ENCODE assay signal across 26 cellular contexts in the genomic region with DNA sequence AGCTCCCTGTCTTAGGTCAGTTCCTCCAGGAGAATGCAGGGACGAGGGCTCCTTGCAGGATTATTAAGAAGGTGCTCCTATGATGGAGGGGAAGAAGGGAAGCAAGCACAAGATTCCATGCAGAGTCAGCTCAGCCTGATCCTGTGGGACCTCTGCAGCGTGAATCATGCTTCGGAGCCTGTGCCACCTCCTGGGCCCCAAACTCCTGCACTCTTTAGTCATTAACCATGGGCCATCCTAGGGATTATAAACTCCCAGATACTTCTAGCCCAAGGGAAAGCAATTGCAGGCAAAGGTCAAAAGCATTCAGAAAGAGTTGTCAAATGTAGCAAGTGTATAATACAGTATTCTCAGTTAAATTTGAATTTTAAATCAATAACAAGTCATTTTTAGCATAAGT.
A peak's percentile ranks its signal among the peaks of the same experiment; 100 is the strongest.
DNase-seq lines count a peak whose midpoint lies in the region; ATAC-seq and TF ChIP-seq lines count a peak whose summit lies in the region.
"Had no signal": no experiment of that assay in that cellular context is flagged by ENCODE, and none has a peak within 500 bp of the region (broad histone marks: within the 10 kb centered on the region; RNA-seq: fewer than 3 reads in every experiment).

No MANE protein-coding gene starts in this region.

- H3K9me3 Mint-ChIP-seq in nephron, result peaks cover 5% of the 10 kb centered on the region
- H3K9me3 Mint-ChIP-seq: CD4-positive, CD25-positive, alpha-beta regulatory T cell; CD8-positive, alpha-beta memory T cell had no signal

- H3K9me3 ChIP-seq in hepatocyte (ENCODE audit: low read depth), result no peaks in the 10 kb centered on the region
- no peaks in the 10 kb centered on the region for H3K9me3 ChIP-seq in vagina
- no peaks in the 10 kb centered on the region for H3K9me3 ChIP-seq in right cardiac atrium (ENCODE audit: control insufficient read depth, low read length)
- H3K9me3 ChIP-seq: BE2C, BLaER1 had no signal

- H3K27me3 ChIP-seq in hepatocyte, result no peaks in the 10 kb centered on the region
- H3K27me3 ChIP-seq in vagina, result no peaks in the 10 kb centered on the region
- peaks cover 0 to 2% (median 0%) of the 10 kb centered on the region in 45 donors for H3K27me3 ChIP-seq in dorsolateral prefrontal cortex
- H3K27me3 ChIP-seq in right cardiac atrium (ENCODE audit: control insufficient read depth, insufficient read depth), result no peaks in the 10 kb centered on the region
- H3K27me3 ChIP-seq: BE2C, BLaER1 had no signal

- no peak for TF ChIP-seq CTCF in hepatocyte (IDR thresholded peaks at IDR 0.05; ENCODE audit: poor library complexity)
- TF ChIP-seq CTCF in nephron (IDR thresholded peaks at IDR 0.05; ENCODE audit: unreplicated experiment in 3 of 3), result no peak
- no peak for TF ChIP-seq CTCF in vagina (IDR thresholded peaks at IDR 0.05)
- no peak for TF ChIP-seq CTCF in dorsolateral prefrontal cortex (IDR thresholded peaks at IDR 0.05 in 54 of 56, conservative IDR thresholded peaks at IDR 0.05 in 2 of 56; ENCODE audit: low read depth in 1 of 56, partially characterized antibody in 56 of 56)

- intact Hi-C loops in left colon (cut with DNase I, micrococcal nuclease), result no loop called here
- intact Hi-C loops in vagina (cut with DNase I), result no loop called here
- intact Hi-C loops in dorsolateral prefrontal cortex (cut with DNase I), result no loop called here
- intact Hi-C loops in right cardiac atrium (cut with DNase I), result no loop called here

- no peaks in the 10 kb centered on the region for H3K9me2 ChIP-seq in hepatocyte (replicated peaks; ENCODE audit: insufficient read depth)

- H3K36me3 Mint-ChIP-seq in nephron (ENCODE audit: low read depth), result no peaks in the 10 kb centered on the region
- H3K36me3 Mint-ChIP-seq: CD14-positive monocyte; CD4-positive, alpha-beta memory T cell; CD4-positive, CD25-positive, alpha-beta regulatory T cell; CD8-positive, alpha-beta memory T cell had no signal

- 77% methylated on average over 3 of the region's 3 CpGs for WGBS in hepatocyte (ENCODE audit: low lambda C conversion rate, missing lambda C conversion rate)
- WGBS in right cardiac atrium, result 87% methylated on average over 3 of the region's 3 CpGs

- H3K27ac Mint-ChIP-seq in nephron, result peak overlapping the region in 2 of 3 experiments; percentile 53 to 54
- H3K27ac Mint-ChIP-seq: CD14-positive monocyte; CD4-positive, CD25-positive, alpha-beta regulatory T cell had no signal

- H3K4me3 Mint-ChIP-seq in nephron, result no peak overlapping the region
- H3K4me3 Mint-ChIP-seq: CD14-positive monocyte; CD4-positive, alpha-beta memory T cell; CD4-positive, CD25-positive, alpha-beta regulatory T cell; CD8-positive, alpha-beta memory T cell had no signal

- peak; percentile 59 for ATAC-seq in left colon
- ATAC-seq in HG03378 (IDR thresholded peaks at IDR 0.05; ENCODE audit: unreplicated experiment), result no peak
- no peak for ATAC-seq in right cardiac atrium
- ATAC-seq: GM12878 had no signal

- H4K20me1 ChIP-seq in hepatocyte (ENCODE audit: insufficient read depth, poor library complexity, severe bottlenecking), result no peaks in the 10 kb centered on the region
- H4K20me1 ChIP-seq: BLaER1 had no signal

- no peak overlapping the region for H2AFZ ChIP-seq in hepatocyte

- H3K4me1 Mint-ChIP-seq in nephron, result peaks cover 27% of the 10 kb centered on the region
- H3K4me1 Mint-ChIP-seq: CD14-positive monocyte; CD4-positive, alpha-beta memory T cell; CD4-positive, CD25-positive, alpha-beta regulatory T cell; CD8-positive, alpha-beta memory T cell had no signal

- H3K4me1 ChIP-seq in hepatocyte (ENCODE audit: insufficient read depth) (peaks cover 3% of the 10 kb centered on the region), vagina (peaks cover under 1% of the 10 kb centered on the region), right cardiac atrium (ENCODE audit: control insufficient read depth, insufficient read depth, low read length) (no peaks in the 10 kb centered on the region)
- H3K4me1 ChIP-seq: BE2C, BLaER1 had no signal

- H3K4me3 ChIP-seq in hepatocyte (no peak overlapping the region), vagina (no peak overlapping the region), dorsolateral prefrontal cortex (no peak overlapping the region), right cardiac atrium (ENCODE audit: low read length) (no peak overlapping the region)
- H3K4me3 ChIP-seq: BLaER1, GM12878 had no signal

- no peaks in the 10 kb centered on the region for H3K36me3 ChIP-seq in hepatocyte (replicated peaks; ENCODE audit: insufficient read depth, low read depth)
- no peaks in the 10 kb centered on the region for H3K36me3 ChIP-seq in vagina
- H3K36me3 ChIP-seq: BE2C, BLaER1 had no signal

- no peak overlapping the region for H3K4me2 ChIP-seq in hepatocyte
- H3K4me2 ChIP-seq: BLaER1 had no signal

- no peaks in the 10 kb centered on the region for H3K79me2 ChIP-seq in hepatocyte

- no peak for TF ChIP-seq POLR2A in vagina (IDR thresholded peaks at IDR 0.05)

- peak; percentile 56 for DNase-seq in hepatocyte (ENCODE audit: low spot score)
- no peak for DNase-seq in left colon
- DNase-seq in vagina (ENCODE audit: extremely low spot score in 2 of 2), result no peak
- DNase-seq in dorsolateral prefrontal cortex, result no peak
- no peak for DNase-seq in right cardiac atrium
- DNase-seq: 8988T; ACHN; BE2C; C1 segment of cervical spinal cord; CD4-positive, alpha-beta memory T cell; CD4-positive, CD25-positive, alpha-beta regulatory T cell; CD8-positive, alpha-beta memory T cell; COR-L47; DMS 273 treated with DMSO at 0.1 percent for 48 hours; DMS153; DMS53; DMS79; DND-41; EL; GDM1 had no signal

- peaks cover 5% of the 10 kb centered on the region for H3K27me3 Mint-ChIP-seq in nephron (ENCODE audit: low read depth)

- H3K27ac ChIP-seq in hepatocyte (peak overlapping the region; percentile 81), temporal lobe (ENCODE audit: low read depth, low read length) (peak overlapping the region; percentile 4), vagina (no peak overlapping the region), dorsolateral prefrontal cortex (peak overlapping the region in 9 of 59 donors; percentile 4 to 75 (median 40)), right cardiac atrium (ENCODE audit: low read length) (no peak overlapping the region)
- H3K27ac ChIP-seq: BLaER1 had no signal

Comparison
In these comparisons a context has a peak if more than half of its experiments do, and no peak if none do; other contexts are left out.
1. H3K27ac ChIP-seq: peak in hepatocyte (single experiment) and temporal lobe (single experiment); none in vagina (single experiment) and right cardiac atrium (single experiment).